2 cellular contexts compared by ENCODE assay signal in the genomic region with DNA sequence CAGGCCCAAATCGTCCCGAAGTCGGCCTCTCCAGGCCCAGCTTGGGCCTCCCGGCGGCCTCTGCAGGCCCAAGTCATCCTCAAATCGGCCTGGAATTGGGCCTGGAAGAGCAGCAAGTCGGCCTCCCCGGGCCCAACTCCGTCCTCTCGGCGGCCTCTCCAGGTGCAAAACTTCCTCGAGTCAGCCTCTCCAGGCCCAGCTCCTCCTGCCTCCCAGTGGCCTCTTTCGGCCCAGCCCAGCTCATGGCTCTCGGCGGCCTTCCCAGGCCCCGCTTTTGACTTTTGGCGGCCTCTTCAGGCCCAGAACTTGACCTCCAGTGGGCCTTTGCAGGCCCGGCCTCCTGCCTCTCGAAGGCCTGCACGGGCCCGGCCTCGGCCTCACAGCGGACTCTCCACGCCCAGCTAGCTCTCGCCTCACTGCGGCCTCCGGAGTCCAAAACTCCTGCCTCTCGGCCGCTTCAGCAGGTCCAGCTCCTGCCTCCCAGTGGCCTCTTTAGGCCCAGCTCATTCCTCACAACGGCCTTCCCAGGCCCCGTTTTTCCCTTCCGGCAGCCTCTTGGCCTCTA. TPM values are rescaled to one million over a fixed set of nuclear protein-coding genes. Genes with fewer than 3 reads are reported as not detected.
"Had no signal": no experiment of that assay in that cellular context is flagged by ENCODE, and none has a peak within 500 bp of the region (broad histone marks: within the 10 kb centered on the region; RNA-seq: fewer than 3 reads in every experiment).

No MANE protein-coding gene starts in this region.

RNA-seq across cellular contexts. Expression of a gene that starts 26.1 kb away (rescaled TPM):
- total RNA-seq: GM12878 had no signal
- polyA plus RNA-seq: GM12878 had no signal

RNA-seq across cellular contexts. Expression of a gene that starts 33.0 kb away (rescaled TPM):
- total RNA-seq: G401, GM12878 had no signal
